Comparison of ENCODE assay signal across 26 cellular contexts in the genomic region with DNA sequence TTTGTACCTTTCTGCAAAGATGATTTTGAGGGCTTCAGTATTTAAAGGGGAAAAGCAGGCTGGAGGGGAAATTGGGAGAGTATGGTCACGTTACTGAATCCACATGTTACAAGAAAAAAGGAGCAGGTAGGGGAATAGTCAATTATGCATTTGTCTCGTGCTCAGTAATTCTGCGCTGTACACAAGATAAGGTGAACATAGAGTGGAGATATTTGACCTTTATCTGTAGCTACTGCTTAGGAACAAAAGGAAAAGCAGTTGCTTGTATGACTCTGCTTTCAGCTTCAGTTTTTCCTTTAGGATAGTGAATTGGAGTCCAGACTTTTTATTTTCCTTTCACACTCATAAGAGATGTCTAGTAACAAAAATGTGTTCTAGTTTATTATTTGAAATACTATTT.
"Had no signal": no experiment of that assay in that cellular context is flagged by ENCODE, and none has a peak within 500 bp of the region (broad histone marks: within the 10 kb centered on the region; RNA-seq: fewer than 3 reads in every experiment).

No MANE protein-coding gene starts in this region.

- ATAC-seq: mucosa of descending colon, sciatic nerve had no signal

- DNase-seq: hypothalamus; islet precursor cell; left ventricle myocardium inferior; midbrain; mucosa of descending colon; ovary; retina; right cardiac atrium; stimulated activated CD4-positive, alpha-beta T cell treated with anti-CD3 and anti-CD28 coated beads, Interleukin-12 subunit alpha, Interleukin-12 subunit beta, amount 100 ng/mL, for 4 hours; stimulated activated CD4-positive, alpha-beta T cell treated with anti-CD3 and anti-CD28 coated beads, Interleukin-15, amount 100 ng/mL, for 24 hours; stimulated activated CD4-positive, alpha-beta T cell treated with anti-CD3 and anti-CD28 coated beads, Interleukin-2, amount 100 ng/mL, for 24 hours; stimulated activated CD4-positive, alpha-beta T cell treated with anti-CD3 and anti-CD28 coated beads, Interleukin-4, amount 100 ng/mL, for 1 hour; stimulated activated naive B cell treated with anti-CD40 and anti-IgM and Interleukin-4, amounts not matched to agents 10 μg/mL and 1 μg/mL and 100 μg/mL, for 72 hours; stimulated activated naive CD8-positive, alpha-beta T cell treated with anti-CD3 and anti-CD28 coated beads, Interleukin-15, Interleukin-2, amounts not matched to agents 100 U/mL and 50 U/mL, for 24 hours; stomach; testis; thyroid gland; transverse colon; upper lobe of left lung had no signal

- H3K4me3 Mint-ChIP-seq: memory B cell; stimulated activated naive B cell treated with anti-CD40 and anti-IgM and Interleukin-4, amounts not matched to agents 10 μg/mL and 1 μg/mL and 100 μg/mL, for 72 hours had no signal

- H3K27ac Mint-ChIP-seq: stimulated activated naive B cell treated with anti-CD40 and anti-IgM and Interleukin-4, amounts not matched to agents 10 μg/mL and 1 μg/mL and 100 μg/mL, for 72 hours had no signal

- H3K9me3 Mint-ChIP-seq: memory B cell; stimulated activated naive B cell treated with anti-CD40 and anti-IgM and Interleukin-4, amounts not matched to agents 10 μg/mL and 1 μg/mL and 100 μg/mL, for 72 hours had no signal

- H3K4me3 ChIP-seq: left ventricle myocardium inferior, lung, mucosa of descending colon, ovary, prostate gland, skin epidermis, stomach, testis, thyroid gland, transverse colon, upper lobe of left lung, vagina had no signal

- H3K27ac ChIP-seq: left ventricle myocardium inferior, ovary, prostate gland, skin epidermis, testis, thyroid gland, transverse colon, upper lobe of left lung, vagina had no signal

- H3K27me3 ChIP-seq: ovary, stomach, testis, thyroid gland, transverse colon, upper lobe of left lung, vagina had no signal

- H3K27me3 Mint-ChIP-seq: memory B cell; naive thymus-derived CD4-positive, alpha-beta T cell; stimulated activated naive B cell treated with anti-CD40 and anti-IgM and Interleukin-4, amounts not matched to agents 10 μg/mL and 1 μg/mL and 100 μg/mL, for 72 hours had no signal
